In the genomic region with DNA sequence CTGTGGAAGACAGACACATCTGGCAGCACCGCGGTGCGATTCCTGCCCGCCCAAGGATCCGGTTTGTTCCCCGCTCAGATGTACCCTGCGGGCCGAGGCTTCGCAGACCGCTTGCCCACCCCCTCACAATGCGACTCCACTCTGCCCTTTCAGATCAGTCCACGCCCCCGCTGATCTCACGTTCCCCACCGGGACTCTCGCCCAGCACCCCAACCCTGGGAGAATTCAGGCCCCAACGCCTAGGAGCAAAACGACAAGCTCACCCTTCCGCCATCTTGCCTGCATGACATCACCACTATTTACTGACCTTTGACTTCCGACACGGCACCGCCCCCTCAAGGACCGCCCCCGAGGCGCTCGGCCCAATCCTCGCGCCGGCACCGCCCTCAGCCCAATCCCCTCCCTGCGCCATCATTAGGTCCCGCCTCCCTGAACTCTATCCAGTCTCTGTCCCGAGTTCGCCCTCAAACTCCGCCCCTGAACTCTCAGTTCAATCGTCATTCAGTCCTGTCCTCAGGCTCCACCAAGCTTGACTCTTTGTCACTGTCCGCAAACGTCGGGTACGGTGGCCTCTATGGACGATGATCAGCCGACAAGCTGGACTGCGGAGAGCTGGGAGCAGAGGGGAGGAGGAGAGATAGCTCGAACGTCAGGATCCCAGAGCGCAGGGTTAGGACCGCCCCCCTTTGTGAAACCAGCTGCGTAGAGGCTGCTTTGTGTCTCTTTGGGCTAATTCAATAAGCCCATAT, we compare ENCODE assay signal across 8 cellular contexts. TPM values are rescaled to one million over a fixed set of nuclear protein-coding genes. Genes with fewer than 3 reads are reported as not detected.
DNase-seq lines count a peak whose midpoint lies in the region; ATAC-seq, FAIRE-seq and TF ChIP-seq lines count a peak whose summit lies in the region.

Gene BSDC1 (minus strand): TSS at position 301 of the 749 bp plus-strand sequence. CDS start 27 bp downstream, at position 274.

- DNase-seq in BE2C (peak; percentile 95), GM19240 (ENCODE audit: insufficient read length, low spot score) (peak; percentile 92), NCI-H526 (lab: John Stamatoyannopoulos, UW) (peak; percentile 98 to 99), kidney glomerular epithelial cell (lab: John Stamatoyannopoulos, UW) (peak; percentile 96)
- DNase-seq in activated CD4-positive, alpha-beta T cell treated with anti-CD3 and anti-CD28 coated beads for 48 hours: peak; percentile 99
- peak; percentile 95 to 96 for DNase-seq in stimulated activated CD4-positive, alpha-beta T cell treated with anti-CD3 and anti-CD28 coated beads, Interleukin-1b, Interleukin-23, amount 100 ng/mL, for 1 hour (ENCODE audit: low read depth in 2 of 2)

- peak; percentile 84 for FAIRE-seq in colon (lab: Jason Lieb, UNC)

- H3K27me3 ChIP-seq in BE2C: no peaks in the 10 kb centered on the region

- peak within 1 kb of the TSS; percentile 83 for H3K4me3 ChIP-seq in BE2C (ENCODE audit: low read depth, low read length)

- H3K9me3 ChIP-seq in BE2C: no peaks in the 10 kb centered on the region

- no peak for TF ChIP-seq CTCF in BE2C (IDR thresholded peaks at IDR 0.05; ENCODE audit: low read depth, low read length)

- ATAC-seq in HG03460 (IDR thresholded peaks at IDR 0.05; ENCODE audit: unreplicated experiment): peak; percentile 91

- peaks cover 1% of the 10 kb centered on the region; the same call in 1 of the 2 replicates for H3K36me3 ChIP-seq in BE2C

- H3K4me1 ChIP-seq in BE2C: no peaks in the 10 kb centered on the region

RNA-seq across cellular contexts. Expression of gene BSDC1, which starts in this region (rescaled TPM):
- polyA plus RNA-seq in BE2C (2012; ENCODE audit: insufficient read depth, insufficient read length, low read depth): 58.7 TPM

Comparison
In these comparisons a context has a peak if more than half of its experiments do, and no peak if none do; other contexts are left out.
1. Peak in every context shown above with its lines: DNase-seq, ATAC-seq and H3K4me3 ChIP-seq.